In the genomic region with DNA sequence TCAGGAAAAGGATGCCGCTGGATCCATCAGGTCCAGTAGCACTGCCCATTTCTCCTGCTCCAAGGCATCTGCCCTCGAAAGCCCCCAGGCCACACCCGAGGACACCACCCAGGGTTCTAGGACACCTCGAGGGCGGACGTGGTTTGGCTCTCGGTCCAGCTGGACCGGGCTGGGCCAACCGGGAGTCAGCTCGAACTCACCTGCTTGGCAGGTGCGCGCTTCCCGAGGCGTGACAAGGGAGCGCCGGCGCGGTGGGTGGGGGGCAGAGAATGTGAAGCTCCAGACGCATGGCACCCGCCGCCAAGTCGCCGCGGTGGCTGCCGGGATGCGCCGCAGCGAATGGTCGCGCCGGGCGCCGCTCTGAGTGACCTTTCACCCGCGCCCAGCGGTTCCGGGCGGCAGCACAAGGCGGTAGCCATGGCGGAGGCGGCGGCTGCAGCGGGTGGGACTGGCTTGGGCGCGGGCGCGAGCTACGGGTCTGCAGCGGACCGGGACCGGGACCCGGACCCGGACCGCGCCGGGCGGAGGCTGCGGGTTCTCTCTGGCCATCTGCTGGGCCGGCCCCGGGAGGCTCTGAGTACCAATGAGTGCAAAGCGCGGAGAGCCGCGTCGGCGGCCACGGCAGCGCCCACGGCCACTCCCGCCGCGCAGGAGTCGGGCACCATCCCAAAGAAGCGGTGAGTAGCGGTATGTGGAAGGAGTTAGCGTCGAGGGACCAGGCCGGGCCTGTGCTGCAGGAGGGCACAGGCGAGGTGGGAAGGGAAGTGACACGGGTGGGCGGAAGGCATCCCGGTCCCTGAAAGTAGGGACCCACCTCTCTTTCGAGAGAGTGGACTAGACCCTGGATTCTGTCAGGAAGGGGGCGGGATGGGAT, we compare ENCODE assay signal across 1 cellular context.
TF ChIP-seq lines count a peak whose summit lies in the region.

Gene AGPS (plus strand): TSS at position 401 of the 874 bp plus-strand sequence. CDS start 17 bp downstream, at position 418.

TF ChIP-seq in GM12878, 131 proteins besides CTCF, POLR2A, EP300 and RAD21 (continued from another document):
- TF ChIP-seq, protein P1, sequence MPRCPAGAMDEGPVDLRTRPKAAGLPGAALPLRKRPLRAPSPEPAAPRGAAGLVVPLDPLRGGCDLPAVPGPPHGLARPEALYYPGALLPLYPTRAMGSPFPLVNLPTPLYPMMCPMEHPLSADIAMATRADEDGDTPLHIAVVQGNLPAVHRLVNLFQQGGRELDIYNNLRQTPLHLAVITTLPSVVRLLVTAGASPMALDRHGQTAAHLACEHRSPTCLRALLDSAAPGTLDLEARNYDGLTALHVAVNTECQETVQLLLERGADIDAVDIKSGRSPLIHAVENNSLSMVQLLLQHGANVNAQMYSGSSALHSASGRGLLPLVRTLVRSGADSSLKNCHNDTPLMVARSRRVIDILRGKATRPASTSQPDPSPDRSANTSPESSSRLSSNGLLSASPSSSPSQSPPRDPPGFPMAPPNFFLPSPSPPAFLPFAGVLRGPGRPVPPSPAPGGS (IDR thresholded peaks at IDR 0.05; ENCODE audit: borderline replicate concordance, insufficient read depth, low read depth, low read length, poor library complexity, severe bottlenecking): peak; percentile 18
- TF ChIP-seq PBX3 (IDR thresholded peaks at IDR 0.05; ENCODE audit: insufficient replicate concordance, low read depth, low read length) (peak; percentile 70), PAX5 (IDR thresholded peaks at IDR 0.05; ENCODE audit: borderline replicate concordance, low read depth, low read length) (peak; percentile 97), ZNF207 (IDR thresholded peaks at IDR 0.05; ENCODE audit: borderline replicate concordance) (0 out of 2 replicates have a peak, but pooled peaks have one; percentile 31), NR2C1 (IDR thresholded peaks at IDR 0.05) (peak; percentile 97), CREB1 (IDR thresholded peaks at IDR 0.05; ENCODE audit: low read depth) (peak; percentile 70; the same call in 1 of the 2 replicates), ZNF592 (IDR thresholded peaks at IDR 0.05) (peak; percentile 78), DPF2 (IDR thresholded peaks at IDR 0.05) (peak; percentile 78), EGR1 (IDR thresholded peaks at IDR 0.05; ENCODE audit: borderline replicate concordance in 1 of 2, low read depth in 2 of 2, low read length in 2 of 2) (peak in 1 of 2 experiments; percentile 46; a peak in 1 of 3 replicates), LARP7 (IDR thresholded peaks at IDR 0.05) (peak; percentile 91), RUNX3 (IDR thresholded peaks at IDR 0.05; ENCODE audit: low read length) (peak; percentile 48), SMAD1 (IDR thresholded peaks at IDR 0.05; ENCODE audit: low read depth, partially characterized antibody) (no peak), CEBPZ (IDR thresholded peaks at IDR 0.05; ENCODE audit: low read depth, low read length) (no peak), MEF2B (IDR thresholded peaks at IDR 0.05; ENCODE audit: partially characterized antibody, poor library complexity, severe bottlenecking) (peak; percentile 12), STAT1 (conservative IDR thresholded peaks at IDR 0.05) (no peak), JUNB (IDR thresholded peaks at IDR 0.05) (no peak), ZNF24 (IDR thresholded peaks at IDR 0.05) (peak; percentile 42; the same call in 1 of the 2 replicates), NR2C2 (IDR thresholded peaks at IDR 0.05; ENCODE audit: borderline replicate concordance, control insufficient read depth, insufficient read length, low read depth) (peak; percentile 82), ASH2L (IDR thresholded peaks at IDR 0.05; ENCODE audit: borderline replicate concordance, low read depth) (no peak; the same call in 1 of the 2 replicates), BCLAF1 (IDR thresholded peaks at IDR 0.05) (no peak), IKZF2 (IDR thresholded peaks at IDR 0.05) (peak in 1 of 2 experiments; percentile 43; a peak in 2 of 4 replicates), E2F4 (IDR thresholded peaks at IDR 0.05; ENCODE audit: low read depth, low read length) (peak; percentile 45; the same call in 1 of the 2 replicates)
- TF ChIP-seq, protein P2, sequence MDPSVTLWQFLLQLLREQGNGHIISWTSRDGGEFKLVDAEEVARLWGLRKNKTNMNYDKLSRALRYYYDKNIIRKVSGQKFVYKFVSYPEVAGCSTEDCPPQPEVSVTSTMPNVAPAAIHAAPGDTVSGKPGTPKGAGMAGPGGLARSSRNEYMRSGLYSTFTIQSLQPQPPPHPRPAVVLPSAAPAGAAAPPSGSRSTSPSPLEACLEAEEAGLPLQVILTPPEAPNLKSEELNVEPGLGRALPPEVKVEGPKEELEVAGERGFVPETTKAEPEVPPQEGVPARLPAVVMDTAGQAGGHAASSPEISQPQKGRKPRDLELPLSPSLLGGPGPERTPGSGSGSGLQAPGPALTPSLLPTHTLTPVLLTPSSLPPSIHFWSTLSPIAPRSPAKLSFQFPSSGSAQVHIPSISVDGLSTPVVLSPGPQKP (IDR thresholded peaks at IDR 0.05; ENCODE audit: low read depth, low read length): peak; percentile 36; the same call in 1 of the 2 replicates
TF ChIP-seq in GM12878: peak in this region for 45.
